25 cellular contexts compared by ENCODE assay signal in the genomic region with DNA sequence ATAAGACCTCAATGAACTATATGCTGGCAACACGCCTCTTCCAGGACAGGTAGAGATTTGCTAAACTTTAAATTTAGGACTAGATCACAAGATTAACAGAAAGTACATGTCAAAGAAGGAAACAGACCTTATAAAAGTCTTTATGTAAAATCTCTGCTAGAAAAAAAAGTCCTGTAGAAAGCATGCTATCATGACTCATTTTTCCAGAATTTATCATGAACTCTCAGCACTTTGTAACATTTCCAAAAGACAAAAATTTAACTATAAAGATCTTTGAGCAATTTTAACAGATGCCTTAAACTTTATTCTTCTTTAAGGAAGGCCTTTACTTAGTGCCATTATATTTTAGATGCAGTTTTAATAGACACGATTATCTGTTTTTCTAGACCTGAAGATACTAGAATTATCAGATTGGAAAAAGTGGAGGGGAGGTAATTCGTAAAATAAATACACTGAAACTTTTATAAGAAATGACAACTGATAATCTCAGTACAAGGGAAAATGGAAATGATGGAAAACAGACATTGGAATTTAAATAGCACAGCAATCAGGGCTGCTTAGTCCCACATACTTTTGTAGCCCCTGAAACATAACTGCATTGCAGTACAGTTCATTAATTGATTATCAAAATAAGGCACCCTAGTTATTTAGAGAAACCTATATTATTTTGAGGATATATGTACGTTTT.
DNase-seq lines count a peak whose midpoint lies in the region; ATAC-seq and TF ChIP-seq lines count a peak whose summit lies in the region.
"Had no signal": no experiment of that assay in that cellular context is flagged by ENCODE, and none has a peak within 500 bp of the region (broad histone marks: within the 10 kb centered on the region; RNA-seq: fewer than 3 reads in every experiment).

No MANE protein-coding gene starts in this region.

- H3K36me3 ChIP-seq in thoracic aorta: no peaks in the 10 kb centered on the region

- no peaks in the 10 kb centered on the region for H3K9me3 ChIP-seq in thoracic aorta
- H3K9me3 ChIP-seq: Caco-2, right lobe of liver, testis had no signal

- TF ChIP-seq CTCF in fibroblast of the aortic adventitia (IDR thresholded peaks at IDR 0.05; ENCODE audit: insufficient read depth, low read length) (no peak), thoracic aorta (IDR thresholded peaks at IDR 0.05) (no peak)

- no peak for ATAC-seq in thoracic aorta (ENCODE audit: insufficient number of reproducible peaks, low FRiP score, low read depth)
- ATAC-seq: activated CD8-positive, alpha-beta T cell treated with anti-CD3 and anti-CD28 coated beads, Interleukin-2, amount 10 ng/mL, durations not matched to agents 7 days and 5 days; K562; naive thymus-derived CD4-positive, alpha-beta T cell; right lobe of liver had no signal

- no peaks in the 10 kb centered on the region for H3K27me3 ChIP-seq in thoracic aorta (replicated peaks; ENCODE audit: insufficient read depth)
- H3K27me3 ChIP-seq: right lobe of liver, testis had no signal

- peak overlapping the region; percentile 7 to 46 for H3K27ac ChIP-seq in thoracic aorta
- H3K27ac ChIP-seq: right lobe of liver, RWPE1, testis had no signal

- DNase-seq in ELR (ENCODE audit: low read depth): peak; percentile 26
- DNase-seq in amniotic epithelial cell (ENCODE audit: low read depth): peak; percentile 33
- peak; percentile 58 for DNase-seq in fibroblast of the aortic adventitia (ENCODE audit: low read depth)
- DNase-seq in thoracic aorta (ENCODE audit: low spot score): no peak
- DNase-seq in COLO668 (lab: John Stamatoyannopoulos, UW; ENCODE audit: unreplicated experiment): no peak
- DNase-seq in activated CD4-positive, alpha-beta T cell treated with anti-CD3 and anti-CD28 coated beads, Interleukin-2, amount 50 U/mL, for 48 hours: no peak
- no peak for DNase-seq in NCI-H446 (lab: John Stamatoyannopoulos, UW)
- DNase-seq: activated CD4-positive, CD25-positive, alpha-beta regulatory T cell; activated CD8-positive, alpha-beta T cell treated with anti-CD3 and anti-CD28 coated beads, Interleukin-2, amount 10 ng/mL, durations not matched to agents 7 days and 5 days; activated naive CD4-positive, alpha-beta T cell treated with anti-CD3 and anti-CD28 coated beads for 36 hours; activated T-cell treated with anti-CD3 and anti-CD28 coated beads, Interleukin-2, amount 50 U/mL, for 48 hours; anterior cingulate cortex; Caco-2; DND-41; kidney glomerular epithelial cell; mesendoderm; MM.1S; naive thymus-derived CD4-positive, alpha-beta T cell; NCI-H2171 treated with DMSO at 0.1 percent for 48 hours; NCI-H526 treated with DMSO at 0.1 percent for 48 hours; right lobe of liver; T-helper 9 cell; testis had no signal

- H3K4me3 ChIP-seq in fibroblast of the aortic adventitia (ENCODE audit: low read depth, low read length): no peak overlapping the region
- H3K4me3 ChIP-seq in thoracic aorta: peak overlapping the region; percentile 23
- H3K4me3 ChIP-seq: K562, right lobe of liver, testis had no signal

- peaks cover 6 to 26% of the 10 kb centered on the region in 2 donors for H3K4me1 ChIP-seq in thoracic aorta (ENCODE audit: control insufficient read depth in 1 of 2, low read depth in 2 of 2)
- H3K4me1 ChIP-seq: Caco-2, right lobe of liver, testis had no signal

Comparison
In these comparisons a context has a peak if more than half of its experiments do, and no peak if none do; other contexts are left out.
1. DNase-seq: peak in ELR (single experiment), amniotic epithelial cell (single experiment) and fibroblast of the aortic adventitia (single experiment); none in thoracic aorta (single experiment), COLO668 (single experiment), activated CD4-positive, alpha-beta T cell treated with anti-CD3 and anti-CD28 coated beads, Interleukin-2, amount 50 U/mL, for 48 hours (0 of 2) and NCI-H446 (0 of 2).